Comparison of ENCODE assay signal across 19 cellular contexts in genomic region chr16:56438042-56438441, GRCh38. TPM values are rescaled to one million over a fixed set of nuclear protein-coding genes. Genes with fewer than 3 reads are reported as not detected.
DNase-seq lines count a peak whose midpoint lies in the region; ATAC-seq, FAIRE-seq and TF ChIP-seq lines count a peak whose summit lies in the region.
"Had no signal": no experiment of that assay in that cellular context is flagged by ENCODE, and none has a peak within 500 bp of the region (broad histone marks: within the 10 kb centered on the region; RNA-seq: fewer than 3 reads in every experiment).

No MANE protein-coding gene starts in this region.

- H3K9ac ChIP-seq in IMR-90 (ENCODE audit: low read depth, low read length): no peak overlapping the region
- no peak overlapping the region for H3K9ac ChIP-seq in GM12878 (ENCODE audit: control insufficient read depth, insufficient read depth, low read length)
- no peak overlapping the region for H3K9ac ChIP-seq in MM.1S (ENCODE audit: low read length)

- H3K27ac ChIP-seq in IMR-90 (ENCODE audit: insufficient read depth, low read length) (no peak overlapping the region), GM12878 (ENCODE audit: control insufficient read depth, insufficient read depth) (no peak overlapping the region), MM.1S (ENCODE audit: low read length) (no peak overlapping the region)
- H3K27ac ChIP-seq: HL-60 had no signal

- no peak overlapping the region for H3K4me2 ChIP-seq in IMR-90 (ENCODE audit: low read depth, low read length)
- H3K4me2 ChIP-seq in GM12878 (ENCODE audit: control insufficient read depth, insufficient read depth): no peak overlapping the region
- no peak overlapping the region for H3K4me2 ChIP-seq in MM.1S (ENCODE audit: low read depth, low read length)
- H3K4me2 ChIP-seq: GM23338 had no signal

- H2BK15ac ChIP-seq in IMR-90 (ENCODE audit: low read depth, low read length): no peak overlapping the region

- DNase-seq in activated T-cell treated with anti-CD3 and anti-CD28 coated beads, Interleukin-2, amount 50 U/mL, for 72 hours: no peak
- no peak for DNase-seq in activated T-cell treated with anti-CD3 and anti-CD28 coated beads, Interleukin-2, amount 50 U/mL, for 4 hours
- DNase-seq in IMR-90 (no peak), GM12878 (ENCODE audit: low read depth, low spot score) (no peak), NCI-H2029 treated with DMSO at 0.1 percent for 48 hours (lab: John Stamatoyannopoulos, UW) (no peak), MM.1S (no peak)
- DNase-seq: BE2C; C1 segment of cervical spinal cord; Caco-2; CD4-positive, CD25-positive, alpha-beta regulatory T cell; HCEC 1CT had no signal

- TF ChIP-seq CTCF in IMR-90 (conservative IDR thresholded peaks at IDR 0.05; ENCODE audit: low read depth, low read length) (no peak), GM12878 (IDR thresholded peaks at IDR 0.05 in 2 of 3, conservative IDR thresholded peaks at IDR 0.05 in 1 of 3; ENCODE audit: control insufficient read depth in 2 of 3, extremely low read depth in 1 of 3, insufficient read depth in 1 of 3, low read depth in 3 of 3, low read length in 3 of 3) (no peak), MM.1S (IDR thresholded peaks at IDR 0.05; ENCODE audit: low read length) (no peak)

- H3K9me3 ChIP-seq in IMR-90 (ENCODE audit: control insufficient read depth, insufficient read depth, low read length): no peaks in the 10 kb centered on the region
- no peaks in the 10 kb centered on the region for H3K9me3 ChIP-seq in GM12878 (replicated peaks; ENCODE audit: control insufficient read depth, insufficient read depth, low read length)
- no peaks in the 10 kb centered on the region for H3K9me3 ChIP-seq in MM.1S (replicated peaks; ENCODE audit: insufficient read depth, low read length)
- H3K9me3 ChIP-seq: BE2C, Caco-2 had no signal

- no peaks in the 10 kb centered on the region for H3K9me3 Mint-ChIP-seq in activated T-cell treated with anti-CD3 and anti-CD28 coated beads, Interleukin-2, amount 50 U/mL, for 72 hours
- no peaks in the 10 kb centered on the region for H3K9me3 Mint-ChIP-seq in activated T-cell treated with anti-CD3 and anti-CD28 coated beads, Interleukin-2, amount 50 U/mL, for 4 hours
- no peaks in the 10 kb centered on the region for H3K9me3 Mint-ChIP-seq in stimulated activated memory B cell treated with anti-CD40 and anti-IgM and Interleukin-4, amounts not matched to agents 10 μg/mL and 1 μg/mL and 100 μg/mL, for 72 hours
- H3K9me3 Mint-ChIP-seq: CD4-positive, CD25-positive, alpha-beta regulatory T cell; GM23338; IgD-negative memory B cell had no signal

- no peak overlapping the region for H2BK120ac ChIP-seq in IMR-90 (ENCODE audit: low read depth, low read length)

- H4K5ac ChIP-seq in IMR-90 (ENCODE audit: low read depth, low read length): no peak overlapping the region

- no peaks in the 10 kb centered on the region for H3F3A ChIP-seq in MM.1S (ENCODE audit: insufficient read depth, low read length)

- no peak overlapping the region for H4K8ac ChIP-seq in IMR-90 (ENCODE audit: low read depth in 2 of 2, low read length in 2 of 2)

- no peaks in the 10 kb centered on the region for H3K4me1 Mint-ChIP-seq in activated T-cell treated with anti-CD3 and anti-CD28 coated beads, Interleukin-2, amount 50 U/mL, for 72 hours (ENCODE audit: low read depth)
- peaks cover 2% of the 10 kb centered on the region for H3K4me1 Mint-ChIP-seq in activated T-cell treated with anti-CD3 and anti-CD28 coated beads, Interleukin-2, amount 50 U/mL, for 4 hours (ENCODE audit: low read depth)
- H3K4me1 Mint-ChIP-seq in stimulated activated memory B cell treated with anti-CD40 and anti-IgM and Interleukin-4, amounts not matched to agents 10 μg/mL and 1 μg/mL and 100 μg/mL, for 72 hours: no peaks in the 10 kb centered on the region
- H3K4me1 Mint-ChIP-seq: GM23338, IgD-negative memory B cell had no signal

- no CpG with 5 or more reads among the region's 1 CpG for WGBS in IMR-90 (ENCODE audit: extremely low coverage in 2 of 2, insufficient read length in 1 of 2), 2 experiments
- 92% methylated on average over 1 of the region's 1 CpG for WGBS in GM12878 (ENCODE audit: insufficient coverage, insufficient replicate concordance, low lambda C conversion rate, missing lambda C conversion rate)

- H3K4me1 ChIP-seq in IMR-90 (ENCODE audit: control insufficient read depth, insufficient read depth, low read length) (no peaks in the 10 kb centered on the region), GM12878 (ENCODE audit: control insufficient read depth, insufficient read depth, low read length) (no peaks in the 10 kb centered on the region), MM.1S (ENCODE audit: low read length) (no peaks in the 10 kb centered on the region)
- H3K4me1 ChIP-seq: BE2C, Caco-2 had no signal

- H3K36me3 Mint-ChIP-seq in activated T-cell treated with anti-CD3 and anti-CD28 coated beads, Interleukin-2, amount 50 U/mL, for 72 hours (ENCODE audit: insufficient read depth in 2 of 2): peaks cover 11 to 28% of the 10 kb centered on the region in 2 donors
- H3K36me3 Mint-ChIP-seq in activated T-cell treated with anti-CD3 and anti-CD28 coated beads, Interleukin-2, amount 50 U/mL, for 4 hours (ENCODE audit: insufficient read depth): peaks cover 39% of the 10 kb centered on the region
- H3K36me3 Mint-ChIP-seq in stimulated activated memory B cell treated with anti-CD40 and anti-IgM and Interleukin-4, amounts not matched to agents 10 μg/mL and 1 μg/mL and 100 μg/mL, for 72 hours: peaks cover 48% of the 10 kb centered on the region

- TF ChIP-seq POLR2A in IMR-90 (IDR thresholded peaks at IDR 0.05; ENCODE audit: low read depth, low read length): no peak
- no peak for TF ChIP-seq POLR2A in GM12878 (IDR thresholded peaks at IDR 0.05; ENCODE audit: low read depth, low read length)

- H3K4me3 ChIP-seq in IMR-90 (ENCODE audit: insufficient read depth, low read depth, low read length) (no peak overlapping the region), GM12878 (no peak overlapping the region), MM.1S (ENCODE audit: low read length) (no peak overlapping the region)
- H3K4me3 ChIP-seq: GM23338 had no signal

- peak overlapping the region; percentile 65 for H2AK9ac ChIP-seq in IMR-90 (replicated peaks; ENCODE audit: low read depth, low read length, poor library complexity)

- CTCF ChIA-PET in IMR-90 (lab: Yijun Ruan, JAX) (no interaction called here), GM12878 (lab: Yijun Ruan, JAX) (interaction anchor here (1.3 kb wide), 1 partner anchor 10 kb away, joined by 3 read pairs; no protein-coding TSS in a partner anchor)

- intact Hi-C loops in IMR-90 (cut with micrococcal nuclease): no loop called here
- intact Hi-C loops in GM12878 (cut with micrococcal nuclease; ENCODE audit: unreplicated experiment): no loop called here

- H2BK5ac ChIP-seq in IMR-90 (ENCODE audit: low read depth, low read length, poor library complexity, severe bottlenecking): no peak overlapping the region

- no peak overlapping the region for H3K4ac ChIP-seq in IMR-90 (ENCODE audit: low read depth, low read length)

- no peak overlapping the region for H4K91ac ChIP-seq in IMR-90 (ENCODE audit: insufficient read depth, low read depth, low read length)

- H4K20me1 ChIP-seq in IMR-90 (ENCODE audit: insufficient read depth, low read length) (peaks cover 9% of the 10 kb centered on the region; the same call in 1 of the 2 replicates), GM12878 (ENCODE audit: control insufficient read depth, insufficient read depth) (no peaks in the 10 kb centered on the region), MM.1S (ENCODE audit: insufficient read depth, low read length) (no peaks in the 10 kb centered on the region)

- no peaks in the 10 kb centered on the region for H3K27me3 Mint-ChIP-seq in activated T-cell treated with anti-CD3 and anti-CD28 coated beads, Interleukin-2, amount 50 U/mL, for 72 hours (ENCODE audit: low read depth)
- H3K27me3 Mint-ChIP-seq in activated T-cell treated with anti-CD3 and anti-CD28 coated beads, Interleukin-2, amount 50 U/mL, for 4 hours (ENCODE audit: low read depth): no peaks in the 10 kb centered on the region
- H3K27me3 Mint-ChIP-seq in stimulated activated memory B cell treated with anti-CD40 and anti-IgM and Interleukin-4, amounts not matched to agents 10 μg/mL and 1 μg/mL and 100 μg/mL, for 72 hours: no peaks in the 10 kb centered on the region
- H3K27me3 Mint-ChIP-seq: CD4-positive, CD25-positive, alpha-beta regulatory T cell; IgD-negative memory B cell had no signal

- TF ChIP-seq RAD21 in IMR-90 (IDR thresholded peaks at IDR 0.05; ENCODE audit: low read length) (no peak), GM12878 (IDR thresholded peaks at IDR 0.05; ENCODE audit: insufficient read depth, low read depth, low read length) (no peak)

- no peaks in the 10 kb centered on the region for H3K9me2 ChIP-seq in MM.1S (replicated peaks; ENCODE audit: insufficient read depth, low read length)

- no peak overlapping the region for H2AK5ac ChIP-seq in IMR-90 (ENCODE audit: low read depth, low read length)

- dilution Hi-C loops in IMR-90 (cut with HindIII; ENCODE audit: low sequenced_read_pairs, unreplicated experiment): no loop called here

- peak overlapping the region; percentile 59 for H3K27ac Mint-ChIP-seq in activated T-cell treated with anti-CD3 and anti-CD28 coated beads, Interleukin-2, amount 50 U/mL, for 72 hours
- peak overlapping the region; percentile 10 for H3K27ac Mint-ChIP-seq in stimulated activated memory B cell treated with anti-CD40 and anti-IgM and Interleukin-4, amounts not matched to agents 10 μg/mL and 1 μg/mL and 100 μg/mL, for 72 hours
- H3K27ac Mint-ChIP-seq: CD4-positive, CD25-positive, alpha-beta regulatory T cell; GM23338 had no signal

- SMC1A ChIA-PET in GM12878 (lab: Charles Lee; ENCODE audit: uncharacterized antibody, unreplicated experiment): no interaction called here

- peak; percentile 23 for FAIRE-seq in GM12878 (lab: Jason Lieb, UNC)
- FAIRE-seq: D721Med, GM12892, GM18507, H54 had no signal

- no peak overlapping the region for H3K23ac ChIP-seq in IMR-90 (ENCODE audit: low read depth, low read length)

- H3K9me1 ChIP-seq in IMR-90 (ENCODE audit: insufficient read depth, low read length): peaks cover 10% of the 10 kb centered on the region; the same call in 1 of the 2 replicates

- no peak overlapping the region for H3K14ac ChIP-seq in IMR-90 (replicated peaks; ENCODE audit: low read depth, low read length)

- H2BK20ac ChIP-seq in IMR-90 (ENCODE audit: low read depth, low read length): no peak overlapping the region

- no peak for TF ChIP-seq EP300 in GM12878 (IDR thresholded peaks at IDR 0.05; ENCODE audit: borderline replicate concordance in 1 of 2, control insufficient read depth in 1 of 2, low read depth in 2 of 2, low read length in 2 of 2)

- H3K27me3 ChIP-seq in IMR-90 (ENCODE audit: control insufficient read depth, insufficient read depth, low read length) (no peaks in the 10 kb centered on the region), GM12878 (replicated peaks in 1 of 2; ENCODE audit: control insufficient read depth in 2 of 2, insufficient read depth in 2 of 2, low read length in 1 of 2) (no peaks in the 10 kb centered on the region), MM.1S (replicated peaks; ENCODE audit: insufficient read depth, low read length) (no peaks in the 10 kb centered on the region)
- H3K27me3 ChIP-seq: BE2C had no signal

- POLR2A ChIA-PET in IMR-90 (lab: Charles Lee; ENCODE audit: unreplicated experiment) (no interaction called here), GM12878 (lab: Charles Lee) (interaction anchor here (0.9 kb wide), 1 partner anchor 13 kb away, joined by 4 read pairs; the partner anchor contains the start of genes NUDT21 and OGFOD1)

- in situ Hi-C loops in IMR-90 (cut with MboI; ENCODE audit: low sequenced_read_pairs): no loop called here
- in situ Hi-C loops in GM12878 (cut with MboI): no loop called here

- H3K79me2 ChIP-seq in GM12878 (ENCODE audit: control insufficient read depth, insufficient read depth, low read length): no peaks in the 10 kb centered on the region
- H3K79me2 ChIP-seq in MM.1S (ENCODE audit: low read length): peaks cover 15% of the 10 kb centered on the region

- H3K56ac ChIP-seq in IMR-90 (ENCODE audit: extremely low read depth, insufficient read depth, low read length): no peak overlapping the region

- no peak overlapping the region for H2AFZ ChIP-seq in IMR-90 (replicated peaks; ENCODE audit: low read length, poor library complexity)
- H2AFZ ChIP-seq in GM12878 (ENCODE audit: control insufficient read depth, low read depth, low read length): no peak overlapping the region
- no peak overlapping the region for H2AFZ ChIP-seq in MM.1S (ENCODE audit: low read length)
- H2AFZ ChIP-seq: GM23338 had no signal

- H3K36me3 ChIP-seq in IMR-90 (ENCODE audit: control insufficient read depth, insufficient read depth, low read length) (peaks cover 29% of the 10 kb centered on the region), GM12878 (ENCODE audit: control insufficient read depth in 2 of 2, insufficient read depth in 2 of 2, low read length in 1 of 2) (peaks cover 4 to 22% of the 10 kb centered on the region in 2 experiments; a peak in 2 of 4 replicates), MM.1S (replicated peaks; ENCODE audit: insufficient read depth, low read length) (peaks cover 3% of the 10 kb centered on the region)

- H3K79me1 ChIP-seq in IMR-90 (ENCODE audit: low read depth in 1 of 2, low read length in 2 of 2): peaks cover 25 to 27% of the 10 kb centered on the region in 2 experiments

- RAD21 ChIA-PET in GM12878 (lab: Charles Lee; ENCODE audit: unreplicated experiment): no interaction called here

- H3K4me3 Mint-ChIP-seq in activated T-cell treated with anti-CD3 and anti-CD28 coated beads, Interleukin-2, amount 50 U/mL, for 72 hours: no peak overlapping the region
- H3K4me3 Mint-ChIP-seq in activated T-cell treated with anti-CD3 and anti-CD28 coated beads, Interleukin-2, amount 50 U/mL, for 4 hours: no peak overlapping the region
- H3K4me3 Mint-ChIP-seq in stimulated activated memory B cell treated with anti-CD40 and anti-IgM and Interleukin-4, amounts not matched to agents 10 μg/mL and 1 μg/mL and 100 μg/mL, for 72 hours: no peak overlapping the region
- H3K4me3 Mint-ChIP-seq: CD4-positive, CD25-positive, alpha-beta regulatory T cell; GM23338; IgD-negative memory B cell had no signal

- BruUV-seq in IMR-90 (replicated peaks; lab: Mats Ljungman, UMichigan) (no TSS peak), GM12878 (replicated peaks; lab: Mats Ljungman, UMichigan) (no TSS peak)

- ATAC-seq in activated T-cell treated with anti-CD3 and anti-CD28 coated beads, Interleukin-2, amount 50 U/mL, for 72 hours (replicated peaks in 1 of 2): peak in 1 of 2 donors; percentile 23
- no peak for ATAC-seq in activated T-cell treated with anti-CD3 and anti-CD28 coated beads, Interleukin-2, amount 50 U/mL, for 4 hours
- no peak for ATAC-seq in IMR-90 (ENCODE audit: low read depth)
- no peak for ATAC-seq in GM12878
- ATAC-seq in stimulated activated memory B cell treated with anti-CD40 and anti-IgM and Interleukin-4, amounts not matched to agents 10 μg/mL and 1 μg/mL and 100 μg/mL, for 72 hours: no peak
- ATAC-seq: GM23338 had no signal

- no peak overlapping the region for H3K18ac ChIP-seq in IMR-90 (ENCODE audit: low read depth, low read length)

RNA-seq across cellular contexts. Expression of gene AMFR, which starts 12.7 kb away (rescaled TPM):
- total RNA-seq in activated T-cell treated with anti-CD3 and anti-CD28 coated beads, Interleukin-2, amount 50 U/mL, for 72 hours: 10 to 100 TPM; 70.1 to 75.0 TPM
- total RNA-seq in activated T-cell treated with anti-CD3 and anti-CD28 coated beads, Interleukin-2, amount 50 U/mL, for 4 hours: 10 to 100 TPM; 36.3 to 44.6 (median 41.1) TPM
- total RNA-seq in IMR-90 (2012; rRNA removed): 215 and 216 TPM in 2 replicates
- 60.7 and 74.3 TPM in 2 replicates for polyA plus RNA-seq in IMR-90 (2012; rRNA removed)
- polyA plus RNA-seq in IMR-90 (2012; cell fraction: cytosol; rRNA removed): 79.2 and 162 TPM in 2 replicates
- 61.8 and 76.4 TPM in 2 replicates for polyA plus RNA-seq in IMR-90 (2012; cell fraction: nucleus; rRNA removed; ENCODE audit: low replicate concordance)
- total RNA-seq in GM12878 (2013; cell fraction: nucleolus; rRNA removed): 87.4 and 111 TPM in 2 replicates
- 67.6 and 86.9 TPM in 2 replicates for total RNA-seq in GM12878 (2014; rRNA removed)
- total RNA-seq in GM12878 (2014; rRNA removed; fragmentation: Illumina TruSeq; extraction: Trizol): 42.2 and 42.9 TPM in 2 replicates
- 56.2 and 63.7 TPM in 2 replicates for total RNA-seq in GM12878 (2021)
- 35.5 TPM for polyA plus RNA-seq in GM12878 (2011; ENCODE audit: low read depth)
- polyA plus RNA-seq in GM12878 (2011; rRNA removed): 13.4 and 34.0 TPM in 2 replicates
- 35.4 and 39.0 TPM in 2 replicates for polyA plus RNA-seq in GM12878 (2011; cell fraction: cytosol; rRNA removed)
- polyA plus RNA-seq in GM12878 (2011; cell fraction: nucleus; rRNA removed): 36.0 and 41.7 TPM in 2 replicates
- 56.2 and 58.8 TPM in 2 replicates for polyA plus RNA-seq in GM12878 (2012)
- 22.6 and 23.1 TPM in 2 replicates for polyA plus RNA-seq in GM12878 (2014; fragmentation: Illumina TruSeq; extraction: Trizol)
- polyA plus RNA-seq in GM12878 (2014; fragmentation: Nextera tagmentation; extraction: Ambion mirVana): 10 to 100 TPM; 11.8 to 13.8 TPM
- polyA plus RNA-seq in GM12878 (2014; rRNA removed): 30.1 and 33.2 TPM in 2 replicates
- 10 to 100 TPM in 1 of 2 experiments, 1 to 10 TPM in 1; 8.2 to 10.0 TPM for polyA plus RNA-seq in GM12878 (2016; fragmentation: Nextera tagmentation; extraction: Ambion mirVana)
- 122 and 134 TPM in 2 replicates for polyA minus RNA-seq in GM12878 (2011; rRNA and poly(A)+ RNA removed)
- polyA minus RNA-seq in GM12878 (2011; cell fraction: cytosol; rRNA and poly(A)+ RNA removed): 56.4 and 58.7 TPM in 2 replicates
- polyA minus RNA-seq in GM12878 (2011; cell fraction: nucleus; rRNA and poly(A)+ RNA removed): 42.3 and 71.1 TPM in 2 replicates

RNA-seq across cellular contexts. Expression of gene NUDT21, which starts 13.1 kb away (rescaled TPM):
- 100 to 1,000 TPM; 304 to 350 TPM for total RNA-seq in activated T-cell treated with anti-CD3 and anti-CD28 coated beads, Interleukin-2, amount 50 U/mL, for 72 hours
- 100 to 1,000 TPM; 234 to 247 (median 245) TPM for total RNA-seq in activated T-cell treated with anti-CD3 and anti-CD28 coated beads, Interleukin-2, amount 50 U/mL, for 4 hours
- 165 and 166 TPM in 2 replicates for total RNA-seq in IMR-90 (2012; rRNA removed)
- polyA plus RNA-seq in IMR-90 (2012; rRNA removed): 52.4 and 60.9 TPM in 2 replicates
- polyA plus RNA-seq in IMR-90 (2012; cell fraction: cytosol; rRNA removed): 42.7 and 48.8 TPM in 2 replicates
- polyA plus RNA-seq in IMR-90 (2012; cell fraction: nucleus; rRNA removed; ENCODE audit: low replicate concordance): 19.6 and 21.6 TPM in 2 replicates
- 86.7 and 87.9 TPM in 2 replicates for total RNA-seq in GM12878 (2013; cell fraction: nucleolus; rRNA removed)
- total RNA-seq in GM12878 (2014; rRNA removed): 145 and 229 TPM in 2 replicates
- total RNA-seq in GM12878 (2014; rRNA removed; fragmentation: Illumina TruSeq; extraction: Trizol): 106 and 110 TPM in 2 replicates
- total RNA-seq in GM12878 (2021): 200 and 203 TPM in 2 replicates
- 31.4 TPM for polyA plus RNA-seq in GM12878 (2011; ENCODE audit: low read depth)
- 183 and 220 TPM in 2 replicates for polyA plus RNA-seq in GM12878 (2011; rRNA removed)
- 82.6 and 83.4 TPM in 2 replicates for polyA plus RNA-seq in GM12878 (2011; cell fraction: cytosol; rRNA removed)
- polyA plus RNA-seq in GM12878 (2011; cell fraction: nucleus; rRNA removed): 92.4 and 104 TPM in 2 replicates
- polyA plus RNA-seq in GM12878 (2012): 108 and 126 TPM in 2 replicates
- polyA plus RNA-seq in GM12878 (2014; fragmentation: Illumina TruSeq; extraction: Trizol): 104 and 141 TPM in 2 replicates
- 100 to 1,000 TPM in 1 of 2 experiments, 10 to 100 TPM in 1; 70.1 to 120 TPM for polyA plus RNA-seq in GM12878 (2014; fragmentation: Nextera tagmentation; extraction: Ambion mirVana)
- polyA plus RNA-seq in GM12878 (2014; rRNA removed): 99.0 and 175 TPM in 2 replicates
- polyA plus RNA-seq in GM12878 (2016; fragmentation: Nextera tagmentation; extraction: Ambion mirVana): 100 to 1,000 TPM; 134 to 152 TPM
- polyA minus RNA-seq in GM12878 (2011; rRNA and poly(A)+ RNA removed): 69.1 and 126 TPM in 2 replicates
- 54.4 and 64.9 TPM in 2 replicates for polyA minus RNA-seq in GM12878 (2011; cell fraction: cytosol; rRNA and poly(A)+ RNA removed)
- 66.1 and 119 TPM in 2 replicates for polyA minus RNA-seq in GM12878 (2011; cell fraction: nucleus; rRNA and poly(A)+ RNA removed)

RNA-seq across cellular contexts. Expression of gene OGFOD1, which starts 13.3 kb away (rescaled TPM):
- total RNA-seq in activated T-cell treated with anti-CD3 and anti-CD28 coated beads, Interleukin-2, amount 50 U/mL, for 72 hours: 10 to 100 TPM; 62.6 to 66.1 TPM
- 100 to 1,000 TPM in 2 of 3 donors, 10 to 100 TPM in 1; 99.3 to 108 (median 101) TPM for total RNA-seq in activated T-cell treated with anti-CD3 and anti-CD28 coated beads, Interleukin-2, amount 50 U/mL, for 4 hours
- 102 and 103 TPM in 2 replicates for total RNA-seq in IMR-90 (2012; rRNA removed)
- polyA plus RNA-seq in IMR-90 (2012; rRNA removed): 39.2 and 43.5 TPM in 2 replicates
- 14.4 and 24.2 TPM in 2 replicates for polyA plus RNA-seq in IMR-90 (2012; cell fraction: cytosol; rRNA removed)
- 6.6 and 18.8 TPM in 2 replicates for polyA plus RNA-seq in IMR-90 (2012; cell fraction: nucleus; rRNA removed; ENCODE audit: low replicate concordance)
- total RNA-seq in GM12878 (2013; cell fraction: nucleolus; rRNA removed): 46.4 and 58.2 TPM in 2 replicates
- 42.4 and 58.3 TPM in 2 replicates for total RNA-seq in GM12878 (2014; rRNA removed)
- 41.8 and 43.2 TPM in 2 replicates for total RNA-seq in GM12878 (2014; rRNA removed; fragmentation: Illumina TruSeq; extraction: Trizol)
- 51.6 and 54.4 TPM in 2 replicates for total RNA-seq in GM12878 (2021)
- 23.3 TPM for polyA plus RNA-seq in GM12878 (2011; ENCODE audit: low read depth)
- 38.8 and 48.8 TPM in 2 replicates for polyA plus RNA-seq in GM12878 (2011; rRNA removed)
- 24.5 and 33.4 TPM in 2 replicates for polyA plus RNA-seq in GM12878 (2011; cell fraction: cytosol; rRNA removed)
- 20.0 and 32.1 TPM in 2 replicates for polyA plus RNA-seq in GM12878 (2011; cell fraction: nucleus; rRNA removed)
- 30.6 and 35.2 TPM in 2 replicates for polyA plus RNA-seq in GM12878 (2012)
- 60.6 and 74.3 TPM in 2 replicates for polyA plus RNA-seq in GM12878 (2014; fragmentation: Illumina TruSeq; extraction: Trizol)
- polyA plus RNA-seq in GM12878 (2014; fragmentation: Nextera tagmentation; extraction: Ambion mirVana): 10 to 100 TPM; 31.4 to 40.7 TPM
- 54.8 and 57.2 TPM in 2 replicates for polyA plus RNA-seq in GM12878 (2014; rRNA removed)
- polyA plus RNA-seq in GM12878 (2016; fragmentation: Nextera tagmentation; extraction: Ambion mirVana): 100 to 1,000 TPM; 117 to 119 TPM
- polyA minus RNA-seq in GM12878 (2011; rRNA and poly(A)+ RNA removed): 22.8 and 33.9 TPM in 2 replicates
- 10.7 and 14.0 TPM in 2 replicates for polyA minus RNA-seq in GM12878 (2011; cell fraction: cytosol; rRNA and poly(A)+ RNA removed)
- polyA minus RNA-seq in GM12878 (2011; cell fraction: nucleus; rRNA and poly(A)+ RNA removed): 11.7 and 20.0 TPM in 2 replicates
